ENCODE assay signal across 1 cellular context in the genomic region with DNA sequence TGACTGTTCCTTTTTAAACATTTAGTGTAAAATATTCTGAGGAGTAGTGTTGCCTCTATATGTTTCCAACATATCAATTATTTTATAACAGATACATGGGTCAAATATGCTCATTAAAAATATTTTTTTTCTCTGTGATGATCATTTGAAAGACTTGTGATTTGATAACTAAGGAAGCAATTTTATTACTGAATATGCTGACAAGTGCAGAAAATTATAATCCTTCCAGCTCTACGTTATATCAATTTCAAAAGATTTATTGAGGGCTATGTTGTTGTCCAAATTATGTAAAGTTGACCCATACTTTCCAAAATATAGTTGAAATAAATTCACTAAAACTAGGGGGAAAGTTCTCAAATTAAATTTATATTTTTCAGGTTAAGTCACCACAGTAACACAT.
TF ChIP-seq lines count a peak whose summit lies in the region.

No MANE protein-coding gene starts in this region.

TF ChIP-seq in K562, 482 proteins besides CTCF, POLR2A, EP300 and RAD21 (continued from another document):
- TF ChIP-seq, protein P1, sequence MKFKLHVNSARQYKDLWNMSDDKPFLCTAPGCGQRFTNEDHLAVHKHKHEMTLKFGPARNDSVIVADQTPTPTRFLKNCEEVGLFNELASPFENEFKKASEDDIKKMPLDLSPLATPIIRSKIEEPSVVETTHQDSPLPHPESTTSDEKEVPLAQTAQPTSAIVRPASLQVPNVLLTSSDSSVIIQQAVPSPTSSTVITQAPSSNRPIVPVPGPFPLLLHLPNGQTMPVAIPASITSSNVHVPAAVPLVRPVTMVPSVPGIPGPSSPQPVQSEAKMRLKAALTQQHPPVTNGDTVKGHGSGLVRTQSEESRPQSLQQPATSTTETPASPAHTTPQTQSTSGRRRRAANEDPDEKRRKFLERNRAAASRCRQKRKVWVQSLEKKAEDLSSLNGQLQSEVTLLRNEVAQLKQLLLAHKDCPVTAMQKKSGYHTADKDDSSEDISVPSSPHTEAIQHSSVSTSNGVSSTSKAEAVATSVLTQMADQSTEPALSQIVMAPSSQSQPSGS (CRISPR knock-in tag; IDR thresholded peaks at IDR 0.05) = no peak
- peak; percentile 40; the same call in 1 of the 2 replicates for TF ChIP-seq MAFK (IDR thresholded peaks at IDR 0.05; ENCODE audit: low read length)
- TF ChIP-seq ESRRB (CRISPR knock-in tag; IDR thresholded peaks at IDR 0.05; ENCODE audit: borderline replicate concordance) = no peak
- TF ChIP-seq, protein P2, sequence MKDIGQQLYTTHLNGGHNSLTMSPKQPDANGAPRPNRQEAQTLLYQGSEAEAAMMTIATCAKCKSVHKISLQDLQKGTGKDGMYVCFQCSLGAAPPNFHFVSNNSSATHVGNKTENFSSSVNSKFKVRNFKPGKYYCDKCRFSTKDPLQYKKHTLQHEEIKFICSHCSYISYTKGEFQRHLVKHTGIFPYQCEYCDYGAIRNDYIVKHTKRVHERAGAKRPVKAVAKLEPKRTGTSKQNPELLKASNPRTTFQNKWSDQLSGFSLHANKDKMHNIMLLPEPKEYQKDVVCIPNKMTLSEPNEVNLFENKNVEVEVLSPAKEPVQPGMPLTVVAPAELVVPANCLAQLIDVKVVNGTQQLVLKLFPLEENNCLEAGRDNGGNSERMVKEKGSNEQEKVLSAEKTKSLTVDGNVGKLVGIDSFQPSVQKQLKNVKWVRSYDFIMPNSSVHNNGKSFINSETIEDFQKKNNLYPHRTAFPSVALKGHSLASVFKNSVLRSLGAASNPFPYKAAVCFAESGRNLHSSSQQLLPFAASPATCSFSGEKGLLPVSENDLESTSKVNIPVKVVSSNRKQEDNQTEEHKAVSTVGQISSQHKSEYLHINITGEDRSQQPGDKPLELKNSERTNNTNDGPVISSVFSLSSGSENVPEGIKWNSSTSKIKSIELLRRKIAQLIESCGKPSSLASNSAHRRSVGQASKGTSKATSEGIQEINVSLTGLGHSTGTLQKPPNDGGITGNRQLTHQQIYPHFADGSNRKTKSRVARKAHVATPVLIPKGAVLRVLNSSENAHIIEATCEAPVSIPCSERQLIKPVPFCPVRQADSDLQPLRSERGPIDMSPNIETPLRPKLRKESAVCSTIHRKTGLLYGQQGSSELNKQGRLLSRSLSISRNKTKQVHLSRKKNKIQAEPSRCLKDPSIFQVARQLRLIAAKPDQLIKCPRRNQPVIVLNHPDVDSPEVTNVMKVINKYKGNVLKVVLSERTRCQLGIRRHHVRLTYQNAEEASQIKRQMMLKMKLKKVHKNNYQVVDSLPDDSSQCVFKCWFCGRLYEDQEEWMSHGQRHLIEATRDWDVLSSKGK (CRISPR knock-in tag; IDR thresholded peaks at IDR 0.05) = no peak
- no peak for TF ChIP-seq RBFOX2 (IDR thresholded peaks at IDR 0.05; ENCODE audit: low read depth, low read length)
- TF ChIP-seq, protein P3, sequence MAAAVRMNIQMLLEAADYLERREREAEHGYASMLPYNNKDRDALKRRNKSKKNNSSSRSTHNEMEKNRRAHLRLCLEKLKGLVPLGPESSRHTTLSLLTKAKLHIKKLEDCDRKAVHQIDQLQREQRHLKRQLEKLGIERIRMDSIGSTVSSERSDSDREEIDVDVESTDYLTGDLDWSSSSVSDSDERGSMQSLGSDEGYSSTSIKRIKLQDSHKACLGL (CRISPR knock-in tag; IDR thresholded peaks at IDR 0.05; ENCODE audit: borderline replicate concordance, poor library complexity, severe bottlenecking) = no peak
- TF ChIP-seq L3MBTL2 (IDR thresholded peaks at IDR 0.05) = no peak
- peak; percentile 56 for TF ChIP-seq MAFF (IDR thresholded peaks at IDR 0.05; ENCODE audit: low read length)
- TF ChIP-seq, protein P4, sequence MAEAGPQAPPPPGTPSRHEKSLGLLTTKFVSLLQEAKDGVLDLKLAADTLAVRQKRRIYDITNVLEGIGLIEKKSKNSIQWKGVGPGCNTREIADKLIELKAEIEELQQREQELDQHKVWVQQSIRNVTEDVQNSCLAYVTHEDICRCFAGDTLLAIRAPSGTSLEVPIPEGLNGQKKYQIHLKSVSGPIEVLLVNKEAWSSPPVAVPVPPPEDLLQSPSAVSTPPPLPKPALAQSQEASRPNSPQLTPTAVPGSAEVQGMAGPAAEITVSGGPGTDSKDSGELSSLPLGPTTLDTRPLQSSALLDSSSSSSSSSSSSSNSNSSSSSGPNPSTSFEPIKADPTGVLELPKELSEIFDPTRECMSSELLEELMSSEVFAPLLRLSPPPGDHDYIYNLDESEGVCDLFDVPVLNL (CRISPR knock-in tag; IDR thresholded peaks at IDR 0.05; ENCODE audit: low read depth) = no peak
- TF ChIP-seq BRD9 (IDR thresholded peaks at IDR 0.05; ENCODE audit: low read depth, partially characterized antibody) = no peak
- TF ChIP-seq BACH1 (tag; IDR thresholded peaks at IDR 0.05) = no peak
- TF ChIP-seq SIN3B (IDR thresholded peaks at IDR 0.05; ENCODE audit: low read depth) = no peak
- TF ChIP-seq ZNF316 (IDR thresholded peaks at IDR 0.05) = peak; percentile 54; the same call in 1 of the 2 replicates
- TF ChIP-seq GATA2 (CRISPR knock-in tag; IDR thresholded peaks at IDR 0.05) = no peak
- no peak for TF ChIP-seq SUPT5H (IDR thresholded peaks at IDR 0.05)
- TF ChIP-seq MXI1 (IDR thresholded peaks at IDR 0.05; ENCODE audit: low read depth, low read length) = no peak
